ENCODE assay signal across 18 cellular contexts in genomic region chr11:6489338-6489737, GRCh38.
"Had no signal": no experiment of that assay in that cellular context is flagged by ENCODE, and none has a peak within 500 bp of the region (broad histone marks: within the 10 kb centered on the region; RNA-seq: fewer than 3 reads in every experiment).

No MANE protein-coding gene starts in this region.

- ATAC-seq: activated CD4-positive, CD25-positive, alpha-beta regulatory T cell treated with anti-CD3 and anti-CD28 coated beads, Interleukin-2, amount 50 U/mL, for 24 hours; stimulated activated memory B cell treated with anti-CD40 and anti-IgM and Interleukin-4, amounts not matched to agents 10 μg/mL and 1 μg/mL and 100 μg/mL, for 72 hours; T-cell had no signal

- H3K4me3 ChIP-seq: coronary artery, pancreas, thyroid gland, uterus had no signal

- H3K4me1 ChIP-seq: pancreas, uterus had no signal

- H3K4me1 Mint-ChIP-seq: brain; stimulated activated memory B cell treated with anti-CD40 and anti-IgM and Interleukin-4, amounts not matched to agents 10 μg/mL and 1 μg/mL and 100 μg/mL, for 72 hours had no signal

- H3K4me3 Mint-ChIP-seq: brain; stimulated activated memory B cell treated with anti-CD40 and anti-IgM and Interleukin-4, amounts not matched to agents 10 μg/mL and 1 μg/mL and 100 μg/mL, for 72 hours; T-cell had no signal

- H3K9me3 ChIP-seq: pancreas, thyroid gland, uterus had no signal

- H3K27ac Mint-ChIP-seq: stimulated activated memory B cell treated with anti-CD40 and anti-IgM and Interleukin-4, amounts not matched to agents 10 μg/mL and 1 μg/mL and 100 μg/mL, for 72 hours; T-cell had no signal

- H3K36me3 ChIP-seq: uterus had no signal

- H3K27me3 ChIP-seq: pancreas, thyroid gland, uterus had no signal

- H3K27me3 Mint-ChIP-seq: brain; stimulated activated memory B cell treated with anti-CD40 and anti-IgM and Interleukin-4, amounts not matched to agents 10 μg/mL and 1 μg/mL and 100 μg/mL, for 72 hours; T-cell had no signal

- DNase-seq: activated CD4-positive, alpha-beta T cell treated with anti-CD3 and anti-CD28 coated beads, Interleukin-2, amount 50 U/mL, for 1 hour; activated naive CD4-positive, alpha-beta T cell treated with anti-CD3 and anti-CD28 coated beads, Interleukin-2, amount 50 U/mL, for 16 hours; amniotic stem cell; central memory CD4-positive, alpha-beta T cell; effector CD4-positive, alpha-beta T cell; foreskin fibroblast; hypothalamus; pancreas; stimulated activated CD4-positive, alpha-beta T cell treated with anti-CD3 and anti-CD28 coated beads, Interleukin-12 subunit alpha, Interleukin-12 subunit beta, amount 100 ng/mL, for 4 hours; stimulated activated CD4-positive, alpha-beta T cell treated with anti-CD3 and anti-CD28 coated beads, Interleukin-2, amount 100 ng/mL, for 24 hours; T-cell; T-helper 9 cell; thyroid gland; uterus had no signal

- H3K9me3 Mint-ChIP-seq: brain; stimulated activated memory B cell treated with anti-CD40 and anti-IgM and Interleukin-4, amounts not matched to agents 10 μg/mL and 1 μg/mL and 100 μg/mL, for 72 hours; T-cell had no signal

- FAIRE-seq: pancreas had no signal

- H3K27ac ChIP-seq: coronary artery, pancreas, thyroid gland, uterus had no signal
